ENCODE assay signal across 9 cellular contexts in genomic region chr17:39626671-39627169, GRCh38. TPM values are rescaled to one million over a fixed set of nuclear protein-coding genes. Genes with fewer than 3 reads are reported as not detected.
A peak's percentile ranks its signal among the peaks of the same experiment; 100 is the strongest.
DNase-seq lines count a peak whose midpoint lies in the region; ATAC-seq and TF ChIP-seq lines count a peak whose summit lies in the region.
"Had no signal": no experiment of that assay in that cellular context is flagged by ENCODE, and none has a peak within 500 bp of the region (broad histone marks: within the 10 kb centered on the region; RNA-seq: fewer than 3 reads in every experiment).

Gene PPP1R1B, plus strand, starts transcription at chr17:39626952. Its CDS starts 441 bp downstream, at chr17:39627393.

- H3K9me3 ChIP-seq in heart left ventricle (no peaks in the 10 kb centered on the region), muscle layer of duodenum (ENCODE audit: control insufficient read depth in 1 of 2, low read length in 2 of 2) (no peaks in the 10 kb centered on the region), upper lobe of right lung (no peaks in the 10 kb centered on the region)

- CTCF ChIA-PET in activated naive CD4-positive, alpha-beta T cell treated with anti-CD3 and anti-CD28 coated beads, Interleukin-2, amount 10 ng/mL, durations not matched to agents 7 days and 5 days (lab: Charles Lee): interaction anchor here (1.8 to 8.7 kb wide), 2 partner anchors 20 to 28 kb away, joined by 9 to 200 read pairs; no protein-coding TSS in a partner anchor

- H3K36me3 Mint-ChIP-seq in activated naive CD4-positive, alpha-beta T cell treated with anti-CD3 and anti-CD28 coated beads, Interleukin-2, amount 10 ng/mL, durations not matched to agents 7 days and 5 days: no peaks in the 10 kb centered on the region

- H3K9me3 Mint-ChIP-seq in activated naive CD4-positive, alpha-beta T cell treated with anti-CD3 and anti-CD28 coated beads, Interleukin-2, amount 10 ng/mL, durations not matched to agents 7 days and 5 days: no peaks in the 10 kb centered on the region

- peak within 1 kb of the TSS in 11 of 12 donors; percentile 16 to 52 (median 37) for H3K4me3 ChIP-seq in heart left ventricle
- H3K4me3 ChIP-seq in dorsolateral prefrontal cortex: peak within 1 kb of the TSS; percentile 24 to 76 (median 64)
- H3K4me3 ChIP-seq in muscle layer of duodenum (ENCODE audit: low read depth in 1 of 2, low read length in 2 of 2): peak within 1 kb of the TSS; percentile 46 to 49
- H3K4me3 ChIP-seq in upper lobe of right lung: peak within 1 kb of the TSS; percentile 39

- peaks cover 92% of the 10 kb centered on the region for H3K27me3 Mint-ChIP-seq in activated naive CD4-positive, alpha-beta T cell treated with anti-CD3 and anti-CD28 coated beads, Interleukin-2, amount 10 ng/mL, durations not matched to agents 7 days and 5 days

- peaks cover 0 to 22% (median 13%) of the 10 kb centered on the region in 12 donors for H3K4me1 ChIP-seq in heart left ventricle
- H3K4me1 ChIP-seq in muscle layer of duodenum (ENCODE audit: control insufficient read depth in 1 of 2, insufficient read depth in 2 of 2, low read length in 2 of 2): peaks cover 5 to 14% of the 10 kb centered on the region in 2 donors
- H3K4me1 ChIP-seq in upper lobe of right lung: peaks cover 5% of the 10 kb centered on the region

- peaks cover 32% of the 10 kb centered on the region for H3K4me1 Mint-ChIP-seq in activated naive CD4-positive, alpha-beta T cell treated with anti-CD3 and anti-CD28 coated beads, Interleukin-2, amount 10 ng/mL, durations not matched to agents 7 days and 5 days

- H3K27me3 ChIP-seq in heart left ventricle (peaks cover 8 to 56% (median 32%) of the 10 kb centered on the region in 9 donors), dorsolateral prefrontal cortex (peaks cover 0 to 29% (median 4%) of the 10 kb centered on the region in 45 donors), muscle layer of duodenum (ENCODE audit: low read depth, low read length) (peaks cover 27% of the 10 kb centered on the region), upper lobe of right lung (peaks cover 33% of the 10 kb centered on the region)

- H3K4me3 Mint-ChIP-seq in activated naive CD4-positive, alpha-beta T cell treated with anti-CD3 and anti-CD28 coated beads, Interleukin-2, amount 10 ng/mL, durations not matched to agents 7 days and 5 days: no peak within 1 kb of the TSS

- no peak for TF ChIP-seq POLR2A in heart left ventricle (IDR thresholded peaks at IDR 0.05)

- DNase-seq in heart left ventricle (no peak), Right ventricle myocardium superior (no peak), dorsolateral prefrontal cortex (peak in 3 of 10 donors; percentile 56 to 66 (median 63)), upper lobe of right lung (no peak), GOT3 (lab: John Stamatoyannopoulos, UW) (no peak), OCI-M1 (lab: John Stamatoyannopoulos, UW) (no peak)
- DNase-seq in activated naive CD4-positive, alpha-beta T cell treated with anti-CD3 and anti-CD28 coated beads, Interleukin-2, amount 10 ng/mL, durations not matched to agents 7 days and 5 days: no peak
- DNase-seq: activated CD4-positive, alpha-beta T cell treated with anti-CD3 and anti-CD28 coated beads for 1 hour had no signal

- H3K27ac ChIP-seq in heart left ventricle (peak within 1 kb of the TSS in 1 of 12 donors; percentile 17), dorsolateral prefrontal cortex (peak within 1 kb of the TSS in 54 of 59 donors; percentile 15 to 90 (median 70)), muscle layer of duodenum (ENCODE audit: low read length) (peak within 1 kb of the TSS; percentile 82), upper lobe of right lung (no peak within 1 kb of the TSS)

- ATAC-seq in heart left ventricle (no peak), Right ventricle myocardium superior (ENCODE audit: poor library complexity) (no peak), upper lobe of right lung (no peak)

- 2 to 3% (median 2%) methylated on average over 24 to 25 of the region's 25 CpGs for WGBS in heart left ventricle, 4 donors

- TF ChIP-seq CTCF in heart left ventricle (IDR thresholded peaks at IDR 0.05): no peak
- TF ChIP-seq CTCF in dorsolateral prefrontal cortex (IDR thresholded peaks at IDR 0.05 in 54 of 56, conservative IDR thresholded peaks at IDR 0.05 in 2 of 56; ENCODE audit: low read depth in 1 of 56, partially characterized antibody in 56 of 56): no peak
- no peak for TF ChIP-seq CTCF in upper lobe of right lung (IDR thresholded peaks at IDR 0.05)

- no peak within 1 kb of the TSS for H3K27ac Mint-ChIP-seq in activated naive CD4-positive, alpha-beta T cell treated with anti-CD3 and anti-CD28 coated beads, Interleukin-2, amount 10 ng/mL, durations not matched to agents 7 days and 5 days

- intact Hi-C loops in heart left ventricle (cut with DNase I) (loop anchor here in 3 of 10 donors (10.0 kb wide), 4 partner anchors 48 to 358 kb away; partner anchors contain the start of gene PSMD3 (in 1 of the 3)), Right ventricle myocardium superior (cut with DNase I) (no loop called here), dorsolateral prefrontal cortex (cut with DNase I) (no loop called here), upper lobe of right lung (cut with DNase I) (loop anchor here (10.0 kb wide), 1 partner anchor 128 kb away; no protein-coding TSS in a partner anchor)

- H3K36me3 ChIP-seq in heart left ventricle (no peaks in the 10 kb centered on the region), muscle layer of duodenum (ENCODE audit: control insufficient read depth in 1 of 2, insufficient read depth in 2 of 2, low read length in 2 of 2) (no peaks in the 10 kb centered on the region), upper lobe of right lung (no peaks in the 10 kb centered on the region)

RNA-seq across cellular contexts. Expression of gene PPP1R1B, which starts in this region (rescaled TPM):
- total RNA-seq in heart left ventricle (1 to 10 TPM in 4 of 9 donors, under 1 TPM in 4, not detected in 1; 0.54 to 5.8 (median 0.88) TPM), Right ventricle myocardium superior (0.35 TPM), dorsolateral prefrontal cortex (100 to 1,000 TPM in 119 of 120 experiments, 10 to 100 TPM in 1; 65.3 to 449 (median 214) TPM), upper lobe of right lung (25.1 TPM)
- 1 to 10 TPM in 1 of 2 donors, under 1 TPM in 1; 0.61 to 2.5 TPM for polyA plus RNA-seq in heart left ventricle
